In the genomic region with DNA sequence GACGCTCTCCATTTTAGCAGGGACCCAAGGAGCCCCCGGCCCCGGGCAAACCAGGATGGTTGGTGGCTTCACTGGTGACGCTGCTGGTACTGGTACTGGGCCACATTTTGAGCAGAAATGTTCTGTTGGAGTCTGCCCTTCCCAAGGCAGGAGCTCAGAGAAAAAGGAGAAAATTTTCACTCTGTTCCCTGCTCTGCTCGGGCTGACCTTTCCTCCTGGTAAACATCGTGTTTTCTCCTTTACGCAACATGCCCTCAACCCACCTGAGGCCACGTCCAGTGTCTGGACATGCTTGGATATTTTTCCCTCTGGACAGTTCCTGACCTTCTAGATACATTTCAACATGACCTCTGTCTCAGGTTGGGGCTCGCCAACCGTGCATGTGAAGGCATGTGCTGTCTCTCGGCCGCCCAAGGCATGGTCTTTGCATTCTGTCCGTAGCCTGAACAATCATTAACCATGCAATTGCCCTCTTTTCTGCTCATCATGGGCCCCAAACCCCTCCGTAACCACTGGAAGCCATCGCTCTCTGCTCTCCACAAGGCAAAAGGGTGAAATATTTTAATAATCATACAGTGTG, we compare ENCODE assay signal across 1 cellular context.
TF ChIP-seq lines count a peak whose summit lies in the region.

No MANE protein-coding gene starts in this region.

TF ChIP-seq in HepG2, 621 proteins besides CTCF, POLR2A, EP300 and RAD21 (continued from another document and continues in another):
- TF ChIP-seq, protein P1, sequence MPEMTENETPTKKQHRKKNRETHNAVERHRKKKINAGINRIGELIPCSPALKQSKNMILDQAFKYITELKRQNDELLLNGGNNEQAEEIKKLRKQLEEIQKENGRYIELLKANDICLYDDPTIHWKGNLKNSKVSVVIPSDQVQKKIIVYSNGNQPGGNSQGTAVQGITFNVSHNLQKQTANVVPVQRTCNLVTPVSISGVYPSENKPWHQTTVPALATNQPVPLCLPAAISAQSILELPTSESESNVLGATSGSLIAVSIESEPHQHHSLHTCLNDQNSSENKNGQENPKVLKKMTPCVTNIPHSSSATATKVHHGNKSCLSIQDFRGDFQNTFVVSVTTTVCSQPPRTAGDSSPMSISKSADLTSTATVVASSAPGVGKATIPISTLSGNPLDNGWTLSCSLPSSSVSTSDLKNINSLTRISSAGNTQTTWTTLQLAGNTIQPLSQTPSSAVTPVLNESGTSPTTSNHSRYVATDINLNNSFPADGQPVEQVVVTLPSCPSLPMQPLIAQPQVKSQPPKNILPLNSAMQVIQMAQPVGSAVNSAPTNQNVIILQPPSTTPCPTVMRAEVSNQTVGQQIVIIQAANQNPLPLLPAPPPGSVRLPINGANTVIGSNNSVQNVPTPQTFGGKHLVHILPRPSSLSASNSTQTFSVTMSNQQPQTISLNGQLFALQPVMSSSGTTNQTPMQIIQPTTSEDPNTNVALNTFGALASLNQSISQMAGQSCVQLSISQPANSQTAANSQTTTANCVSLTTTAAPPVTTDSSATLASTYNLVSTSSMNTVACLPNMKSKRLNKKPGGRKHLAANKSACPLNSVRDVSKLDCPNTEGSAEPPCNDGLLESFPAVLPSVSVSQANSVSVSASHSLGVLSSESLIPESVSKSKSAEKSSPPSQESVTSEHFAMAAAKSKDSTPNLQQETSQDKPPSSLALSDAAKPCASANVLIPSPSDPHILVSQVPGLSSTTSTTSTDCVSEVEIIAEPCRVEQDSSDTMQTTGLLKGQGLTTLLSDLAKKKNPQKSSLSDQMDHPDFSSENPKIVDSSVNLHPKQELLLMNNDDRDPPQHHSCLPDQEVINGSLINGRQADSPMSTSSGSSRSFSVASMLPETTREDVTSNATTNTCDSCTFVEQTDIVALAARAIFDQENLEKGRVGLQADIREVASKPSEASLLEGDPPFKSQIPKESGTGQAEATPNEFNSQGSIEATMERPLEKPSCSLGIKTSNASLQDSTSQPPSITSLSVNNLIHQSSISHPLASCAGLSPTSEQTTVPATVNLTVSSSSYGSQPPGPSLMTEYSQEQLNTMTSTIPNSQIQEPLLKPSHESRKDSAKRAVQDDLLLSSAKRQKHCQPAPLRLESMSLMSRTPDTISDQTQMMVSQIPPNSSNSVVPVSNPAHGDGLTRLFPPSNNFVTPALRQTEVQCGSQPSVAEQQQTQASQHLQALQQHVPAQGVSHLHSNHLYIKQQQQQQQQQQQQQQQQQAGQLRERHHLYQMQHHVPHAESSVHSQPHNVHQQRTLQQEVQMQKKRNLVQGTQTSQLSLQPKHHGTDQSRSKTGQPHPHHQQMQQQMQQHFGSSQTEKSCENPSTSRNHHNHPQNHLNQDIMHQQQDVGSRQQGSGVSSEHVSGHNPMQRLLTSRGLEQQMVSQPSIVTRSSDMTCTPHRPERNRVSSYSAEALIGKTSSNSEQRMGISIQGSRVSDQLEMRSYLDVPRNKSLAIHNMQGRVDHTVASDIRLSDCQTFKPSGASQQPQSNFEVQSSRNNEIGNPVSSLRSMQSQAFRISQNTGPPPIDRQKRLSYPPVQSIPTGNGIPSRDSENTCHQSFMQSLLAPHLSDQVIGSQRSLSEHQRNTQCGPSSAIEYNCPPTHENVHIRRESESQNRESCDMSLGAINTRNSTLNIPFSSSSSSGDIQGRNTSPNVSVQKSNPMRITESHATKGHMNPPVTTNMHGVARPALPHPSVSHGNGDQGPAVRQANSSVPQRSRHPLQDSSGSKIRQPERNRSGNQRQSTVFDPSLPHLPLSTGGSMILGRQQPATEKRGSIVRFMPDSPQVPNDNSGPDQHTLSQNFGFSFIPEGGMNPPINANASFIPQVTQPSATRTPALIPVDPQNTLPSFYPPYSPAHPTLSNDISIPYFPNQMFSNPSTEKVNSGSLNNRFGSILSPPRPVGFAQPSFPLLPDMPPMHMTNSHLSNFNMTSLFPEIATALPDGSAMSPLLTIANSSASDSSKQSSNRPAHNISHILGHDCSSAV (CRISPR knock-in tag; IDR thresholded peaks at IDR 0.05; ENCODE audit: borderline replicate concordance) = no peak
- TF ChIP-seq ZNF75D (CRISPR knock-in tag; IDR thresholded peaks at IDR 0.05; ENCODE audit: borderline replicate concordance) (no peak), EED (CRISPR knock-in tag; IDR thresholded peaks at IDR 0.05) (peak; percentile 75; the same call in 1 of the 2 replicates), ZNF33A (CRISPR knock-in tag; IDR thresholded peaks at IDR 0.05; ENCODE audit: borderline replicate concordance) (no peak), SIX1 (CRISPR knock-in tag; IDR thresholded peaks at IDR 0.05; ENCODE audit: borderline replicate concordance) (peak; percentile 83; the same call in 1 of the 2 replicates), ZNF777 (CRISPR knock-in tag; IDR thresholded peaks at IDR 0.05) (no peak; the same call in 1 of the 2 replicates), JUNB (CRISPR knock-in tag; IDR thresholded peaks at IDR 0.05; ENCODE audit: borderline replicate concordance) (peak; percentile 85), HBP1 (CRISPR knock-in tag; IDR thresholded peaks at IDR 0.05; ENCODE audit: low read depth) (peak; percentile 95), ZNF510 (CRISPR knock-in tag; IDR thresholded peaks at IDR 0.05; ENCODE audit: low read depth) (0 out of 2 replicates have a peak, but pooled peaks have one; percentile 88), NFIB (CRISPR knock-in tag; IDR thresholded peaks at IDR 0.05; ENCODE audit: borderline replicate concordance) (no peak), ARID2 (CRISPR knock-in tag; IDR thresholded peaks at IDR 0.05; ENCODE audit: borderline replicate concordance) (no peak; the same call in 1 of the 2 replicates), TEAD2 (CRISPR knock-in tag; IDR thresholded peaks at IDR 0.05) (no peak), SALL2 (CRISPR knock-in tag; IDR thresholded peaks at IDR 0.05) (peak; percentile 87), ZSCAN30 (CRISPR knock-in tag; IDR thresholded peaks at IDR 0.05) (no peak), GFI1 (CRISPR knock-in tag; IDR thresholded peaks at IDR 0.05; ENCODE audit: borderline replicate concordance) (peak; percentile 89), ZNF839 (CRISPR knock-in tag; IDR thresholded peaks at IDR 0.05; ENCODE audit: borderline replicate concordance) (0 out of 2 replicates have a peak, but pooled peaks have one; percentile 64), ZNF10 (CRISPR knock-in tag; IDR thresholded peaks at IDR 0.05; ENCODE audit: borderline replicate concordance, low read depth) (no peak), ZNF780A (CRISPR knock-in tag; IDR thresholded peaks at IDR 0.05) (0 out of 2 replicates have a peak, but pooled peaks have one; percentile 43)
- TF ChIP-seq, protein P2, sequence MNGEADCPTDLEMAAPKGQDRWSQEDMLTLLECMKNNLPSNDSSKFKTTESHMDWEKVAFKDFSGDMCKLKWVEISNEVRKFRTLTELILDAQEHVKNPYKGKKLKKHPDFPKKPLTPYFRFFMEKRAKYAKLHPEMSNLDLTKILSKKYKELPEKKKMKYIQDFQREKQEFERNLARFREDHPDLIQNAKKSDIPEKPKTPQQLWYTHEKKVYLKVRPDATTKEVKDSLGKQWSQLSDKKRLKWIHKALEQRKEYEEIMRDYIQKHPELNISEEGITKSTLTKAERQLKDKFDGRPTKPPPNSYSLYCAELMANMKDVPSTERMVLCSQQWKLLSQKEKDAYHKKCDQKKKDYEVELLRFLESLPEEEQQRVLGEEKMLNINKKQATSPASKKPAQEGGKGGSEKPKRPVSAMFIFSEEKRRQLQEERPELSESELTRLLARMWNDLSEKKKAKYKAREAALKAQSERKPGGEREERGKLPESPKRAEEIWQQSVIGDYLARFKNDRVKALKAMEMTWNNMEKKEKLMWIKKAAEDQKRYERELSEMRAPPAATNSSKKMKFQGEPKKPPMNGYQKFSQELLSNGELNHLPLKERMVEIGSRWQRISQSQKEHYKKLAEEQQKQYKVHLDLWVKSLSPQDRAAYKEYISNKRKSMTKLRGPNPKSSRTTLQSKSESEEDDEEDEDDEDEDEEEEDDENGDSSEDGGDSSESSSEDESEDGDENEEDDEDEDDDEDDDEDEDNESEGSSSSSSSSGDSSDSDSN (CRISPR knock-in tag; IDR thresholded peaks at IDR 0.05) = peak; percentile 59
- TF ChIP-seq, protein P3, sequence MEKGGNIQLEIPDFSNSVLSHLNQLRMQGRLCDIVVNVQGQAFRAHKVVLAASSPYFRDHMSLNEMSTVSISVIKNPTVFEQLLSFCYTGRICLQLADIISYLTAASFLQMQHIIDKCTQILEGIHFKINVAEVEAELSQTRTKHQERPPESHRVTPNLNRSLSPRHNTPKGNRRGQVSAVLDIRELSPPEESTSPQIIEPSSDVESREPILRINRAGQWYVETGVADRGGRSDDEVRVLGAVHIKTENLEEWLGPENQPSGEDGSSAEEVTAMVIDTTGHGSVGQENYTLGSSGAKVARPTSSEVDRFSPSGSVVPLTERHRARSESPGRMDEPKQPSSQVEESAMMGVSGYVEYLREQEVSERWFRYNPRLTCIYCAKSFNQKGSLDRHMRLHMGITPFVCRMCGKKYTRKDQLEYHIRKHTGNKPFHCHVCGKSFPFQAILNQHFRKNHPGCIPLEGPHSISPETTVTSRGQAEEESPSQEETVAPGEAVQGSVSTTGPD (CRISPR knock-in tag; IDR thresholded peaks at IDR 0.05) = peak; percentile 71; the same call in 1 of the 2 replicates
- TF ChIP-seq, protein P4, sequence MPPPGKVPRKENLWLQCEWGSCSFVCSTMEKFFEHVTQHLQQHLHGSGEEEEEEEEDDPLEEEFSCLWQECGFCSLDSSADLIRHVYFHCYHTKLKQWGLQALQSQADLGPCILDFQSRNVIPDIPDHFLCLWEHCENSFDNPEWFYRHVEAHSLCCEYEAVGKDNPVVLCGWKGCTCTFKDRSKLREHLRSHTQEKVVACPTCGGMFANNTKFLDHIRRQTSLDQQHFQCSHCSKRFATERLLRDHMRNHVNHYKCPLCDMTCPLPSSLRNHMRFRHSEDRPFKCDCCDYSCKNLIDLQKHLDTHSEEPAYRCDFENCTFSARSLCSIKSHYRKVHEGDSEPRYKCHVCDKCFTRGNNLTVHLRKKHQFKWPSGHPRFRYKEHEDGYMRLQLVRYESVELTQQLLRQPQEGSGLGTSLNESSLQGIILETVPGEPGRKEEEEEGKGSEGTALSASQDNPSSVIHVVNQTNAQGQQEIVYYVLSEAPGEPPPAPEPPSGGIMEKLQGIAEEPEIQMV (CRISPR knock-in tag; IDR thresholded peaks at IDR 0.05; ENCODE audit: low read depth) = peak; percentile 96
- TF ChIP-seq, protein P5, sequence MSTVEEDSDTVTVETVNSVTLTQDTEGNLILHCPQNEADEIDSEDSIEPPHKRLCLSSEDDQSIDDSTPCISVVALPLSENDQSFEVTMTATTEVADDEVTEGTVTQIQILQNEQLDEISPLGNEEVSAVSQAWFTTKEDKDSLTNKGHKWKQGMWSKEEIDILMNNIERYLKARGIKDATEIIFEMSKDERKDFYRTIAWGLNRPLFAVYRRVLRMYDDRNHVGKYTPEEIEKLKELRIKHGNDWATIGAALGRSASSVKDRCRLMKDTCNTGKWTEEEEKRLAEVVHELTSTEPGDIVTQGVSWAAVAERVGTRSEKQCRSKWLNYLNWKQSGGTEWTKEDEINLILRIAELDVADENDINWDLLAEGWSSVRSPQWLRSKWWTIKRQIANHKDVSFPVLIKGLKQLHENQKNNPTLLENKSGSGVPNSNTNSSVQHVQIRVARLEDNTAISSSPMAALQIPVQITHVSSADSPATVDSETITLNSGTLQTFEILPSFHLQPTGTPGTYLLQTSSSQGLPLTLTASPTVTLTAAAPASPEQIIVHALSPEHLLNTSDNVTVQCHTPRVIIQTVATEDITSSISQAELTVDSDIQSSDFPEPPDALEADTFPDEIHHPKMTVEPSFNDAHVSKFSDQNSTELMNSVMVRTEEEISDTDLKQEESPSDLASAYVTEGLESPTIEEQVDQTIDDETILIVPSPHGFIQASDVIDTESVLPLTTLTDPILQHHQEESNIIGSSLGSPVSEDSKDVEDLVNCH (CRISPR knock-in tag; IDR thresholded peaks at IDR 0.05) = no peak
- TF ChIP-seq, protein P6, sequence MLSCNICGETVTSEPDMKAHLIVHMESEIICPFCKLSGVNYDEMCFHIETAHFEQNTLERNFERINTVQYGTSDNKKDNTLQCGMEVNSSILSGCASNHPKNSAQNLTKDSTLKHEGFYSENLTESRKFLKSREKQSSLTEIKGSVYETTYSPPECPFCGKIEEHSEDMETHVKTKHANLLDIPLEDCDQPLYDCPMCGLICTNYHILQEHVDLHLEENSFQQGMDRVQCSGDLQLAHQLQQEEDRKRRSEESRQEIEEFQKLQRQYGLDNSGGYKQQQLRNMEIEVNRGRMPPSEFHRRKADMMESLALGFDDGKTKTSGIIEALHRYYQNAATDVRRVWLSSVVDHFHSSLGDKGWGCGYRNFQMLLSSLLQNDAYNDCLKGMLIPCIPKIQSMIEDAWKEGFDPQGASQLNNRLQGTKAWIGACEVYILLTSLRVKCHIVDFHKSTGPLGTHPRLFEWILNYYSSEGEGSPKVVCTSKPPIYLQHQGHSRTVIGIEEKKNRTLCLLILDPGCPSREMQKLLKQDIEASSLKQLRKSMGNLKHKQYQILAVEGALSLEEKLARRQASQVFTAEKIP (CRISPR knock-in tag; IDR thresholded peaks at IDR 0.05; ENCODE audit: borderline replicate concordance) = no peak
- TF ChIP-seq, protein P7, sequence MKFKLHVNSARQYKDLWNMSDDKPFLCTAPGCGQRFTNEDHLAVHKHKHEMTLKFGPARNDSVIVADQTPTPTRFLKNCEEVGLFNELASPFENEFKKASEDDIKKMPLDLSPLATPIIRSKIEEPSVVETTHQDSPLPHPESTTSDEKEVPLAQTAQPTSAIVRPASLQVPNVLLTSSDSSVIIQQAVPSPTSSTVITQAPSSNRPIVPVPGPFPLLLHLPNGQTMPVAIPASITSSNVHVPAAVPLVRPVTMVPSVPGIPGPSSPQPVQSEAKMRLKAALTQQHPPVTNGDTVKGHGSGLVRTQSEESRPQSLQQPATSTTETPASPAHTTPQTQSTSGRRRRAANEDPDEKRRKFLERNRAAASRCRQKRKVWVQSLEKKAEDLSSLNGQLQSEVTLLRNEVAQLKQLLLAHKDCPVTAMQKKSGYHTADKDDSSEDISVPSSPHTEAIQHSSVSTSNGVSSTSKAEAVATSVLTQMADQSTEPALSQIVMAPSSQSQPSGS (CRISPR knock-in tag; IDR thresholded peaks at IDR 0.05) = peak; percentile 95
- TF ChIP-seq, protein P8, sequence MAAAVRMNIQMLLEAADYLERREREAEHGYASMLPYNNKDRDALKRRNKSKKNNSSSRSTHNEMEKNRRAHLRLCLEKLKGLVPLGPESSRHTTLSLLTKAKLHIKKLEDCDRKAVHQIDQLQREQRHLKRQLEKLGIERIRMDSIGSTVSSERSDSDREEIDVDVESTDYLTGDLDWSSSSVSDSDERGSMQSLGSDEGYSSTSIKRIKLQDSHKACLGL (CRISPR knock-in tag; IDR thresholded peaks at IDR 0.05) = peak; percentile 54; the same call in 1 of the 2 replicates
